Comparison of ENCODE assay signal across 21 cellular contexts in genomic region chr9:36034234-36034633, GRCh38. TPM values are rescaled to one million over a fixed set of nuclear protein-coding genes. Genes with fewer than 3 reads are reported as not detected.
DNase-seq lines count a peak whose midpoint lies in the region; ATAC-seq and TF ChIP-seq lines count a peak whose summit lies in the region.
"Had no signal": no experiment of that assay in that cellular context is flagged by ENCODE, and none has a peak within 500 bp of the region (broad histone marks: within the 10 kb centered on the region; RNA-seq: fewer than 3 reads in every experiment).

No MANE protein-coding gene starts in this region.

- DNase-seq in CD4-positive, alpha-beta T cell = no peak
- no peak for DNase-seq in HFFc6
- DNase-seq in ascending aorta (ENCODE audit: low spot score in 2 of 2) = no peak
- no peak for DNase-seq in BE2C
- DNase-seq: 8988T; ACHN; CD4-positive, alpha-beta memory T cell; CD8-positive, alpha-beta memory T cell; COR-L47; DMS 273 treated with DMSO at 0.1 percent for 48 hours; DMS153; DMS53; DMS79; DND-41; EL; GDM1 had no signal

- H3K4me1 Mint-ChIP-seq in CD4-positive, alpha-beta T cell (ENCODE audit: low read depth) = peaks cover 18% of the 10 kb centered on the region
- H3K4me1 Mint-ChIP-seq in HFFc6 (ENCODE audit: low read depth) = peaks cover 74% of the 10 kb centered on the region

- no peaks in the 10 kb centered on the region for H3K27me3 ChIP-seq in CD4-positive, alpha-beta T cell (ENCODE audit: control insufficient read depth, insufficient read depth, low read length)
- H3K27me3 ChIP-seq in liver (ENCODE audit: control insufficient read depth in 4 of 4, insufficient read depth in 4 of 4, low read length in 3 of 4) = no peaks in the 10 kb centered on the region
- no peaks in the 10 kb centered on the region for H3K27me3 ChIP-seq in ascending aorta
- H3K27me3 ChIP-seq in BE2C = no peaks in the 10 kb centered on the region
- H3K27me3 ChIP-seq: BLaER1 treated with 17β-estradiol and CSF1 and Interleukin-3, amounts not matched to agents 10 nM and 100 nM had no signal

- intact Hi-C loops in CD4-positive, alpha-beta T cell (cut with DNase I, micrococcal nuclease) = no loop called here
- intact Hi-C loops in ascending aorta (cut with DNase I) = loop anchor here (10.0 kb wide), 2 partner anchors 219 to 919 kb away; partner anchors contain the start of genes ATOSB, HINT2 and SPAG8

- TF ChIP-seq RAD21 in liver (IDR thresholded peaks at IDR 0.05) = no peak

- CTCF ChIA-PET in CD4-positive, alpha-beta T cell (lab: Charles Lee) = no interaction called here

- no peaks in the 10 kb centered on the region for H3K27me3 Mint-ChIP-seq in CD4-positive, alpha-beta T cell
- peaks cover 3% of the 10 kb centered on the region for H3K27me3 Mint-ChIP-seq in HFFc6 (ENCODE audit: insufficient read depth)

- H3K36me3 ChIP-seq in liver (ENCODE audit: control insufficient read depth in 4 of 4, insufficient read depth in 3 of 4, low read depth in 1 of 4, low read length in 3 of 4) (no peaks in the 10 kb centered on the region), ascending aorta (no peaks in the 10 kb centered on the region), BE2C (peaks cover 3% of the 10 kb centered on the region; the same call in 1 of the 2 replicates)

- no peak for ATAC-seq in CD4-positive, alpha-beta T cell (ENCODE audit: poor library complexity)
- ATAC-seq in GM21825 (IDR thresholded peaks at IDR 0.05; ENCODE audit: unreplicated experiment) = no peak
- ATAC-seq: GM12878 had no signal

- no peak for TF ChIP-seq CTCF in CD4-positive, alpha-beta T cell (IDR thresholded peaks at IDR 0.05)
- no peak for TF ChIP-seq CTCF in HFFc6 (IDR thresholded peaks at IDR 0.05)
- no peak for TF ChIP-seq CTCF in liver (IDR thresholded peaks at IDR 0.05; ENCODE audit: low read depth, low read length, missing input control)
- no peak for TF ChIP-seq CTCF in ascending aorta (IDR thresholded peaks at IDR 0.05)
- no peak for TF ChIP-seq CTCF in BE2C (IDR thresholded peaks at IDR 0.05; ENCODE audit: low read depth, low read length)

- H3K9ac ChIP-seq in liver (ENCODE audit: low read depth in 1 of 2, low read length in 2 of 2) = no peak overlapping the region
- H3K9ac ChIP-seq: BLaER1 treated with 17β-estradiol and CSF1 and Interleukin-3, amounts not matched to agents 10 nM and 100 nM had no signal

- H3K27ac ChIP-seq in CD4-positive, alpha-beta T cell (ENCODE audit: low read depth, low read length) = no peak overlapping the region
- H3K27ac ChIP-seq in liver (ENCODE audit: low read depth in 1 of 2, low read length in 2 of 2) (no peak overlapping the region), ascending aorta (no peak overlapping the region)
- H3K27ac ChIP-seq: C4-2B had no signal

- H3K4me3 Mint-ChIP-seq in CD4-positive, alpha-beta T cell = peak overlapping the region; percentile 14
- no peak overlapping the region for H3K4me3 Mint-ChIP-seq in HFFc6

- H3K27ac Mint-ChIP-seq in CD4-positive, alpha-beta T cell = no peak overlapping the region
- peak overlapping the region; percentile 92 for H3K27ac Mint-ChIP-seq in HFFc6
- H3K27ac Mint-ChIP-seq: CD4-positive, alpha-beta memory T cell had no signal

- H3K4me3 ChIP-seq in liver (ENCODE audit: low read depth in 1 of 3, low read length in 3 of 3) = no peak overlapping the region
- H3K4me3 ChIP-seq in ascending aorta = no peak overlapping the region
- H3K4me3 ChIP-seq in BE2C (ENCODE audit: low read depth, low read length) = no peak overlapping the region
- H3K4me3 ChIP-seq: BLaER1 treated with 17β-estradiol and CSF1 and Interleukin-3, amounts not matched to agents 10 nM and 100 nM; GM12878 had no signal

- H3K4me1 ChIP-seq in liver (ENCODE audit: control insufficient read depth in 4 of 4, insufficient read depth in 4 of 4, low read length in 3 of 4) (peaks cover 2 to 13% (median 7%) of the 10 kb centered on the region in 4 donors), ascending aorta (peaks cover 0 to 16% of the 10 kb centered on the region in 2 donors), BE2C (peaks cover 4% of the 10 kb centered on the region; the same call in 1 of the 2 replicates)

- H3K9me3 ChIP-seq in CD4-positive, alpha-beta T cell (ENCODE audit: control insufficient read depth, low read length) = no peaks in the 10 kb centered on the region
- H3K9me3 ChIP-seq in liver (ENCODE audit: control insufficient read depth in 4 of 4, low read length in 3 of 4) (no peaks in the 10 kb centered on the region), ascending aorta (no peaks in the 10 kb centered on the region), BE2C (no peaks in the 10 kb centered on the region)
- H3K9me3 ChIP-seq: BLaER1 treated with 17β-estradiol and CSF1 and Interleukin-3, amounts not matched to agents 10 nM and 100 nM had no signal

- POLR2A ChIA-PET in CD4-positive, alpha-beta T cell (lab: Charles Lee) = no interaction called here

- no peaks in the 10 kb centered on the region for H3K36me3 Mint-ChIP-seq in CD4-positive, alpha-beta T cell (ENCODE audit: low read depth)
- peaks cover 21% of the 10 kb centered on the region for H3K36me3 Mint-ChIP-seq in HFFc6 (ENCODE audit: low read depth)

- WGBS in liver = 71% methylated on average over 5 of the region's 5 CpGs

- no peaks in the 10 kb centered on the region for H3K9me3 Mint-ChIP-seq in CD4-positive, alpha-beta T cell
- H3K9me3 Mint-ChIP-seq in HFFc6 = no peaks in the 10 kb centered on the region
- H3K9me3 Mint-ChIP-seq: CD4-positive, alpha-beta memory T cell; CD8-positive, alpha-beta memory T cell had no signal

TF ChIP-seq in liver, 16 proteins besides CTCF, POLR2A, EP300 and RAD21:
- TF ChIP-seq HNF4G (IDR thresholded peaks at IDR 0.05) = peak; percentile 82
- peak; percentile 85 for TF ChIP-seq SP1 (IDR thresholded peaks at IDR 0.05)
- no peak for TF ChIP-seq YY1 (IDR thresholded peaks at IDR 0.05)
- TF ChIP-seq RXRA (IDR thresholded peaks at IDR 0.05) = peak; percentile 43 to 61
- TF ChIP-seq HNF4A (conservative IDR thresholded peaks at IDR 0.05) = peak; percentile 88 to 92
- TF ChIP-seq TAF1 (conservative IDR thresholded peaks at IDR 0.05) = no peak

RNA-seq across cellular contexts. Expression of gene RECK, which starts 2.5 kb away (rescaled TPM):
- 1 to 10 TPM; 9.3 to 9.8 TPM for total RNA-seq in CD4-positive, alpha-beta T cell
- 100 to 1,000 TPM; 149 to 182 (median 173) TPM for total RNA-seq in HFFc6 (2021; fragmentation: NEBNext Ultra II Directional; extraction: Animal tissue kit (Norgen Biotek cat#: 25700))
- 1 to 10 TPM; 2.1 to 3.5 TPM for total RNA-seq in liver
- polyA plus RNA-seq in liver = 1 to 10 TPM; 2.1 to 2.5 TPM
- total RNA-seq in ascending aorta = 5.7 TPM
- polyA plus RNA-seq in BE2C (2012; ENCODE audit: insufficient read depth, insufficient read length, low read depth) = 3.2 TPM

Comparison
In these comparisons a context has a peak if more than half of its experiments do, and no peak if none do; other contexts are left out.
1. RNA of gene RECK, which starts 2.5 kb away (total RNA-seq): 149 to 182 TPM in HFFc6; 9.3 to 9.8 TPM in CD4-positive, alpha-beta T cell, 5.7 TPM in ascending aorta (single experiment) and 2.1 to 3.5 TPM in liver; every median in the first group is over 10 times any median in the second.